In genomic region chr2:74375838-74376237, GRCh38 we compare ENCODE assay signal across 25 cellular contexts. TPM values are rescaled to one million over a fixed set of nuclear protein-coding genes. Genes with fewer than 3 reads are reported as not detected.
DNase-seq lines count a peak whose midpoint lies in the region; ATAC-seq and TF ChIP-seq lines count a peak whose summit lies in the region.
"Had no signal": no experiment of that assay in that cellular context is flagged by ENCODE, and none has a peak within 500 bp of the region (broad histone marks: within the 10 kb centered on the region; RNA-seq: fewer than 3 reads in every experiment).

No MANE protein-coding gene starts in this region.

- H2AFZ ChIP-seq in parathyroid adenoma, result no peak overlapping the region

- H3K9ac ChIP-seq in parathyroid adenoma, result no peak overlapping the region

- no peak overlapping the region for H3K4me2 ChIP-seq in parathyroid adenoma (ENCODE audit: low read length)

- peaks cover 36% of the 10 kb centered on the region for H3K36me3 Mint-ChIP-seq in brain

- peak overlapping the region; percentile 59 for H3K27ac ChIP-seq in parathyroid adenoma
- H3K27ac ChIP-seq: RWPE1, thoracic aorta, uterus had no signal

- H3K27me3 ChIP-seq in parathyroid adenoma (ENCODE audit: control insufficient read depth, insufficient read depth, low read length), result no peaks in the 10 kb centered on the region
- H3K27me3 ChIP-seq: uterus had no signal

- no peak overlapping the region for H3K4me3 ChIP-seq in parathyroid adenoma (ENCODE audit: low read depth, low read length)
- H3K4me3 ChIP-seq: thoracic aorta, uterus had no signal

- no peaks in the 10 kb centered on the region for H3K9me3 Mint-ChIP-seq in brain
- H3K9me3 Mint-ChIP-seq: activated CD4-positive, alpha-beta memory T cell treated with anti-CD3 and anti-CD28 coated beads for 36 hours; activated naive CD8-positive, alpha-beta T cell treated with anti-CD3 and anti-CD28 coated beads, Interleukin-2, amount 10 ng/mL, durations not matched to agents 7 days and 5 days; naive B cell; stimulated activated naive CD8-positive, alpha-beta T cell treated with anti-CD3 and anti-CD28 coated beads, Interleukin-15, Interleukin-2, amounts not matched to agents 100 ng/mL and 50 ng/mL, for 24 hours had no signal

- peak; percentile 2 for DNase-seq in NOMO-1 treated with dmso at 0.1 percent for 144 hours (lab: John Stamatoyannopoulos, UW; ENCODE audit: unreplicated experiment)
- DNase-seq in NOMO-1 (lab: John Stamatoyannopoulos, UW; ENCODE audit: unreplicated experiment in 2 of 2), result no peak
- peak; percentile 5 for DNase-seq in OCI-M1 (lab: John Stamatoyannopoulos, UW)
- no peak for DNase-seq in SHP77 treated with DMSO at 0.1 percent for 48 hours (lab: John Stamatoyannopoulos, UW)
- DNase-seq: activated CD4-positive, alpha-beta memory T cell treated with anti-CD3 and anti-CD28 coated beads for 36 hours; activated CD4-positive, CD25-positive, alpha-beta regulatory T cell; activated gamma-delta T cell; activated naive CD8-positive, alpha-beta T cell treated with anti-CD3 and anti-CD28 coated beads, Interleukin-2, amount 10 ng/mL, durations not matched to agents 7 days and 5 days; COR-L47; DMS53; islet precursor cell; naive B cell; NCI-H446 treated with DMSO at 0.1 percent for 48 hours; NCI-H82; nucleus accumbens; uterus had no signal

- peaks cover 93% of the 10 kb centered on the region for H3K4me1 Mint-ChIP-seq in brain

- peak overlapping the region; percentile 39 to 98 (median 62) for H3K4me3 Mint-ChIP-seq in brain
- H3K4me3 Mint-ChIP-seq: activated CD4-positive, alpha-beta memory T cell treated with anti-CD3 and anti-CD28 coated beads for 36 hours; activated naive CD8-positive, alpha-beta T cell treated with anti-CD3 and anti-CD28 coated beads, Interleukin-2, amount 10 ng/mL, durations not matched to agents 7 days and 5 days; B cell; naive B cell; stimulated activated naive CD8-positive, alpha-beta T cell treated with anti-CD3 and anti-CD28 coated beads, Interleukin-15, Interleukin-2, amounts not matched to agents 100 ng/mL and 50 ng/mL, for 24 hours had no signal

- no peaks in the 10 kb centered on the region for H3K36me3 ChIP-seq in parathyroid adenoma (ENCODE audit: control insufficient read depth, insufficient read depth, low read length)
- H3K36me3 ChIP-seq: uterus had no signal

- no peak for ATAC-seq in HG02938 (IDR thresholded peaks at IDR 0.05; ENCODE audit: unreplicated experiment)
- no peak for ATAC-seq in HG03135 (IDR thresholded peaks at IDR 0.05; ENCODE audit: unreplicated experiment)
- ATAC-seq: SK-N-SH treated with all-trans-retinoic acid at 6 μM for 48 hours had no signal

- H3K79me2 ChIP-seq in parathyroid adenoma, result peaks cover 77% of the 10 kb centered on the region

- H3K4me1 ChIP-seq in parathyroid adenoma, result peaks cover 45% of the 10 kb centered on the region

- H3K9me3 ChIP-seq in parathyroid adenoma (ENCODE audit: control insufficient read depth, low read length), result no peaks in the 10 kb centered on the region
- H3K9me3 ChIP-seq: thoracic aorta, uterus had no signal

- H3K27me3 Mint-ChIP-seq in brain, result peaks cover 3% of the 10 kb centered on the region
- H3K27me3 Mint-ChIP-seq: activated CD4-positive, alpha-beta memory T cell treated with anti-CD3 and anti-CD28 coated beads for 36 hours; activated naive CD8-positive, alpha-beta T cell treated with anti-CD3 and anti-CD28 coated beads, Interleukin-2, amount 10 ng/mL, durations not matched to agents 7 days and 5 days; B cell; naive B cell; stimulated activated naive CD8-positive, alpha-beta T cell treated with anti-CD3 and anti-CD28 coated beads, Interleukin-15, Interleukin-2, amounts not matched to agents 100 ng/mL and 50 ng/mL, for 24 hours had no signal

- H3K27ac Mint-ChIP-seq in brain, result peak overlapping the region in 4 of 5 experiments; percentile 92 to 98 (median 95)
- H3K27ac Mint-ChIP-seq: activated CD4-positive, alpha-beta memory T cell treated with anti-CD3 and anti-CD28 coated beads for 36 hours; activated naive CD8-positive, alpha-beta T cell treated with anti-CD3 and anti-CD28 coated beads, Interleukin-2, amount 10 ng/mL, durations not matched to agents 7 days and 5 days; B cell; stimulated activated naive CD8-positive, alpha-beta T cell treated with anti-CD3 and anti-CD28 coated beads, Interleukin-15, Interleukin-2, amounts not matched to agents 100 ng/mL and 50 ng/mL, for 24 hours had no signal

- TF ChIP-seq CTCF in brain (conservative IDR thresholded peaks at IDR 0.05) (no peak), parathyroid adenoma (IDR thresholded peaks at IDR 0.05) (no peak)

RNA-seq across cellular contexts. Expression of gene DCTN1, which starts 4.3 kb away (rescaled TPM):
- 403 TPM for polyA plus RNA-seq in brain (ENCODE audit: insufficient read depth, low read depth, low replicate concordance)

RNA-seq across cellular contexts. Expression of gene SLC4A5, which starts 32.6 kb away (rescaled TPM):
- polyA plus RNA-seq in brain (ENCODE audit: insufficient read depth, low read depth, low replicate concordance), result 0.37 TPM

RNA-seq across cellular contexts. Expression of gene C2orf81, which starts 45.6 kb away (rescaled TPM):
- polyA plus RNA-seq in brain (ENCODE audit: insufficient read depth, low read depth, low replicate concordance), result 9.9 TPM

RNA-seq across cellular contexts. Expression of gene WDR54, which starts 45.7 kb away (rescaled TPM):
- 95.5 TPM for polyA plus RNA-seq in brain (ENCODE audit: insufficient read depth, low read depth, low replicate concordance)

Comparison
In these comparisons a context has a peak if more than half of its experiments do, and no peak if none do; other contexts are left out.
1. DNase-seq: peak in NOMO-1 treated with dmso at 0.1 percent for 144 hours (single experiment) and OCI-M1 (single experiment); none in NOMO-1 (0 of 2) and SHP77 treated with DMSO at 0.1 percent for 48 hours (single experiment).